ENCODE assay signal across 9 cellular contexts in the genomic region with DNA sequence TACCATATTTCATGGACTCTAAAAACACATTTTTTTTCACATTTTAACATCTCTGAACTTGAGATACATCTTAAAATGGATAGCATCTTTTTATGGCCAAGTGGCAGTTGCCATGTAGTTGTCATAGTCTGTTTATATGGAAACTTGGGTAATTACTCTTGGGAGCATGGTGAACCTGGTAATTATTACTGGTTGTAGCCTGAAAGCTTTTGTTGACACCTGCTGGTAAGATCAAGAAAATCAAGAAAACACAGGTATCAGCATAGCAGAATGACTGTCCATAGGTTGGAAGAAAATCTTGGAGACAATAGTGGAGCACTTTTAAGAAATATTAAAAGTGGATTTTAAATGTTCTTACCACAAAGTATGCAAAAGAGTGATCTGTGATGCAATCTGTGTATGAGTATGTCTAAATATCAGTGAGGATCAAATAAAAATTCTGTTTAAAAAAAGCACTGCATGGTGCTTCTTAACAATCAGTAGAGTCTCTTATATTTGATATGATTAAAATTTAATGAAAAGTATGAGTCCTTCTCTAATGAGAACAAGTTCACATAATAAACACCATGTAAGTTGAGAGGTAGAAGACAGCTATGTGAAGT. TPM values are rescaled to one million over a fixed set of nuclear protein-coding genes. Genes with fewer than 3 reads are reported as not detected.
DNase-seq lines count a peak whose midpoint lies in the region; ATAC-seq and TF ChIP-seq lines count a peak whose summit lies in the region.
"Had no signal": no experiment of that assay in that cellular context is flagged by ENCODE, and none has a peak within 500 bp of the region (broad histone marks: within the 10 kb centered on the region; RNA-seq: fewer than 3 reads in every experiment).

No MANE protein-coding gene starts in this region.

- no peak for TF ChIP-seq EP300 in tibial nerve (IDR thresholded peaks at IDR 0.05)

- dilution Hi-C loops in IMR-90 (cut with HindIII; ENCODE audit: low sequenced_read_pairs, unreplicated experiment): no loop called here

- H2BK120ac ChIP-seq in IMR-90 (ENCODE audit: low read depth, low read length) (no peak overlapping the region), neuronal stem cell (ENCODE audit: low read depth, low read length) (no peak overlapping the region)

- no peak overlapping the region for H3K56ac ChIP-seq in IMR-90 (ENCODE audit: extremely low read depth, insufficient read depth, low read length)

- H3K4ac ChIP-seq in IMR-90 (ENCODE audit: low read depth, low read length) (no peak overlapping the region), neuronal stem cell (ENCODE audit: low read length) (no peak overlapping the region)

- H3K4me2 ChIP-seq in IMR-90 (ENCODE audit: low read depth, low read length) (no peak overlapping the region), neuronal stem cell (ENCODE audit: insufficient read depth, low read length, poor library complexity, severe bottlenecking) (no peak overlapping the region)

- H2AFZ ChIP-seq in IMR-90 (replicated peaks; ENCODE audit: low read length, poor library complexity): no peak overlapping the region
- H2AFZ ChIP-seq in neuronal stem cell (ENCODE audit: low read length): no peak overlapping the region

- H3K27ac ChIP-seq in IMR-90 (ENCODE audit: insufficient read depth, low read length) (no peak overlapping the region), tibial nerve (no peak overlapping the region), neuronal stem cell (replicated peaks; ENCODE audit: low read length) (no peak overlapping the region)
- H3K27ac ChIP-seq: SJCRH30 had no signal

- TF ChIP-seq CTCF in GM10266 (IDR thresholded peaks at IDR 0.05; ENCODE audit: control insufficient read depth, insufficient read depth, low read depth, missing control alignments) (peak; percentile 54), IMR-90 (conservative IDR thresholded peaks at IDR 0.05; ENCODE audit: low read depth, low read length) (peak; percentile 29), tibial nerve (IDR thresholded peaks at IDR 0.05) (peak in 1 of 5 experiments; percentile 14), lower leg skin (IDR thresholded peaks at IDR 0.05) (no peak)

- intact Hi-C loops in IMR-90 (cut with micrococcal nuclease) (loop anchor here (1.0 kb wide), 1 partner anchor 201 kb away; no protein-coding TSS in a partner anchor), lower leg skin (cut with DNase I; ENCODE audit: low total_unique reads) (no loop called here)

- H3K18ac ChIP-seq in IMR-90 (ENCODE audit: low read depth, low read length): no peak overlapping the region
- no peak overlapping the region for H3K18ac ChIP-seq in neuronal stem cell (ENCODE audit: low read length)

- no peak overlapping the region for H4K5ac ChIP-seq in IMR-90 (ENCODE audit: low read depth, low read length)

- H3K23ac ChIP-seq in IMR-90 (ENCODE audit: low read depth, low read length) (no peak overlapping the region), neuronal stem cell (ENCODE audit: low read depth, low read length, poor library complexity) (no peak overlapping the region)

- DNase-seq in GM10266 (ENCODE audit: extremely low spot score): peak; percentile 5
- DNase-seq in IMR-90: peak; percentile 23
- DNase-seq in SK-N-DZ (ENCODE audit: low spot score): peak; percentile 24
- DNase-seq in kidney tubule cell (ENCODE audit: low spot score): peak; percentile 43
- DNase-seq in tibial nerve (ENCODE audit: low spot score in 2 of 2): no peak
- DNase-seq in lower leg skin (ENCODE audit: low spot score in 2 of 2): no peak
- DNase-seq in putamen (ENCODE audit: low spot score): no peak
- DNase-seq in neuronal stem cell (ENCODE audit: low spot score): no peak

- no peak overlapping the region for H2AK9ac ChIP-seq in IMR-90 (replicated peaks; ENCODE audit: low read depth, low read length, poor library complexity)

- H2BK15ac ChIP-seq in IMR-90 (ENCODE audit: low read depth, low read length) (no peak overlapping the region), neuronal stem cell (ENCODE audit: low read length) (no peak overlapping the region)

- TF ChIP-seq RAD21 in IMR-90 (IDR thresholded peaks at IDR 0.05; ENCODE audit: low read length): peak; percentile 52

- CTCF ChIA-PET in IMR-90 (lab: Yijun Ruan, JAX): interaction anchor here (0.5 to 1.4 kb wide), 4 partner anchors 17 to 403 kb away, joined by 3 read pairs; no protein-coding TSS in a partner anchor

- no peak overlapping the region for H2BK20ac ChIP-seq in IMR-90 (ENCODE audit: low read depth, low read length)

- H3K14ac ChIP-seq in IMR-90 (replicated peaks; ENCODE audit: low read depth, low read length) (no peak overlapping the region), neuronal stem cell (ENCODE audit: low read length) (no peak overlapping the region)

- in situ Hi-C loops in IMR-90 (cut with MboI; ENCODE audit: low sequenced_read_pairs): no loop called here

- H4K8ac ChIP-seq in IMR-90 (ENCODE audit: low read depth in 2 of 2, low read length in 2 of 2): no peak overlapping the region
- H4K8ac ChIP-seq in neuronal stem cell (ENCODE audit: low read depth, low read length): no peak overlapping the region

- H3K79me1 ChIP-seq in IMR-90 (ENCODE audit: low read depth in 1 of 2, low read length in 2 of 2) (peaks cover 0 to 15% of the 10 kb centered on the region in 2 experiments; a peak in 2 of 4 replicates), neuronal stem cell (ENCODE audit: low read depth, low read length) (no peaks in the 10 kb centered on the region)

- H4K20me1 ChIP-seq in IMR-90 (ENCODE audit: insufficient read depth, low read length): no peaks in the 10 kb centered on the region

- no peak overlapping the region for H2AK5ac ChIP-seq in IMR-90 (ENCODE audit: low read depth, low read length)
- no peak overlapping the region for H2AK5ac ChIP-seq in neuronal stem cell (ENCODE audit: low read depth, low read length)

- H3K9ac ChIP-seq in IMR-90 (ENCODE audit: low read depth, low read length) (no peak overlapping the region), neuronal stem cell (ENCODE audit: low read depth, low read length, poor library complexity) (no peak overlapping the region)

- ATAC-seq in IMR-90 (ENCODE audit: low read depth): 0 out of 2 replicates have a peak, but pooled peaks have one; percentile 40

- H2BK12ac ChIP-seq in neuronal stem cell (ENCODE audit: low read length): no peak overlapping the region

- no peak overlapping the region for H4K91ac ChIP-seq in IMR-90 (ENCODE audit: insufficient read depth, low read depth, low read length)
- H4K91ac ChIP-seq in neuronal stem cell (ENCODE audit: low read depth, low read length, poor library complexity): no peak overlapping the region

- peaks cover 2% of the 10 kb centered on the region for H3K4me1 ChIP-seq in IMR-90 (ENCODE audit: control insufficient read depth, insufficient read depth, low read length)
- H3K4me1 ChIP-seq in tibial nerve: peaks cover 0 to 3% (median 0%) of the 10 kb centered on the region in 4 donors
- H3K4me1 ChIP-seq in neuronal stem cell (ENCODE audit: control insufficient read depth in 2 of 2, insufficient read depth in 1 of 2, low read depth in 1 of 2, low read length in 2 of 2): peaks cover 1 to 7% of the 10 kb centered on the region in 2 donors
- H3K4me1 ChIP-seq: SJCRH30 had no signal

- peaks cover 6% of the 10 kb centered on the region for H3K9me1 ChIP-seq in IMR-90 (ENCODE audit: insufficient read depth, low read length)

- POLR2A ChIA-PET in IMR-90 (lab: Charles Lee; ENCODE audit: unreplicated experiment): no interaction called here

- no peak overlapping the region for H3K4me3 ChIP-seq in IMR-90 (ENCODE audit: insufficient read depth, low read depth, low read length)
- H3K4me3 ChIP-seq in tibial nerve: no peak overlapping the region
- no peak overlapping the region for H3K4me3 ChIP-seq in lower leg skin (ENCODE audit: low read depth, poor library complexity, severe bottlenecking)
- H3K4me3 ChIP-seq in neuronal stem cell (ENCODE audit: low read length in 2 of 2): no peak overlapping the region
- H3K4me3 ChIP-seq: SJCRH30 had no signal

- peaks cover 15% of the 10 kb centered on the region for H3K36me3 ChIP-seq in IMR-90 (ENCODE audit: control insufficient read depth, insufficient read depth, low read length)
- peaks cover 0 to 44% (median 0%) of the 10 kb centered on the region in 3 donors for H3K36me3 ChIP-seq in tibial nerve
- H3K36me3 ChIP-seq in neuronal stem cell (replicated peaks in 1 of 2; ENCODE audit: control insufficient read depth in 2 of 2, insufficient read depth in 2 of 2, low read length in 2 of 2): peaks cover 8 to 42% of the 10 kb centered on the region in 2 donors
- H3K36me3 ChIP-seq: SJCRH30 had no signal

- no peak for TF ChIP-seq POLR2A in IMR-90 (IDR thresholded peaks at IDR 0.05; ENCODE audit: low read depth, low read length)
- no peak for TF ChIP-seq POLR2A in tibial nerve (IDR thresholded peaks at IDR 0.05)
- no peak for TF ChIP-seq POLR2A in lower leg skin (IDR thresholded peaks at IDR 0.05)

- H3K9me3 ChIP-seq in IMR-90 (ENCODE audit: control insufficient read depth, insufficient read depth, low read length) (no peaks in the 10 kb centered on the region), tibial nerve (no peaks in the 10 kb centered on the region), neuronal stem cell (replicated peaks in 1 of 2; ENCODE audit: control insufficient read depth in 2 of 2, insufficient read depth in 1 of 2, low read depth in 1 of 2, low read length in 2 of 2) (no peaks in the 10 kb centered on the region)
- H3K9me3 ChIP-seq: SJCRH30 had no signal

- H2BK5ac ChIP-seq in IMR-90 (ENCODE audit: low read depth, low read length, poor library complexity, severe bottlenecking) (no peak overlapping the region), neuronal stem cell (ENCODE audit: low read length) (no peak overlapping the region)

- H3K27me3 ChIP-seq in IMR-90 (ENCODE audit: control insufficient read depth, insufficient read depth, low read length) (no peaks in the 10 kb centered on the region), tibial nerve (no peaks in the 10 kb centered on the region), neuronal stem cell (ENCODE audit: control insufficient read depth in 3 of 3, insufficient read depth in 3 of 3, low read depth in 1 of 3, low read length in 3 of 3) (no peaks in the 10 kb centered on the region)
- H3K27me3 ChIP-seq: SJCRH30 had no signal

- no TSS peak for BruUV-seq in IMR-90 (replicated peaks; lab: Mats Ljungman, UMichigan)

TF ChIP-seq in IMR-90, 13 proteins besides CTCF, POLR2A, EP300 and RAD21 (continues in another document):
- no peak for TF ChIP-seq RCOR1 (IDR thresholded peaks at IDR 0.05; ENCODE audit: insufficient replicate concordance, low read length)
- no peak for TF ChIP-seq CHD1 (IDR thresholded peaks at IDR 0.05; ENCODE audit: low read depth, low read length)
- TF ChIP-seq MAZ (IDR thresholded peaks at IDR 0.05; ENCODE audit: borderline replicate concordance, low read depth, low read length): no peak

RNA-seq across cellular contexts. Expression of gene TTC8, which starts 44.2 kb away (rescaled TPM):
- 48.0 and 48.9 TPM in 2 replicates for total RNA-seq in IMR-90 (2012; rRNA removed)
- 75.9 and 84.2 TPM in 2 replicates for polyA plus RNA-seq in IMR-90 (2012; rRNA removed)
- polyA plus RNA-seq in IMR-90 (2012; cell fraction: cytosol; rRNA removed): 21.1 and 38.5 TPM in 2 replicates
- 29.6 and 115 TPM in 2 replicates for polyA plus RNA-seq in IMR-90 (2012; cell fraction: nucleus; rRNA removed; ENCODE audit: low replicate concordance)
- polyA plus RNA-seq in SK-N-DZ (2014; cell fraction: cytosol; rRNA removed): 177 and 198 TPM in 2 replicates
- 210 and 228 TPM in 2 replicates for polyA plus RNA-seq in SK-N-DZ (2014; cell fraction: nucleus; rRNA removed)
- 10 to 100 TPM; 11.3 to 31.9 (median 19.6) TPM for total RNA-seq in tibial nerve
- 10 to 100 TPM; 11.6 to 18.6 (median 17.9) TPM for total RNA-seq in lower leg skin
- 18.3 TPM for polyA plus RNA-seq in neuronal stem cell (2013, experiment 1 of 2)
- polyA plus RNA-seq in neuronal stem cell (2013, experiment 2 of 2): 18.0 TPM

Comparison
In these comparisons a context has a peak if more than half of its experiments do, and no peak if none do; other contexts are left out.
1. DNase-seq: peak in GM10266 (single experiment), IMR-90 (single experiment), SK-N-DZ (single experiment) and kidney tubule cell (single experiment); none in tibial nerve (0 of 2), lower leg skin (0 of 2), putamen (single experiment) and neuronal stem cell (single experiment).
2. CTCF ChIP-seq: peak in GM10266 (single experiment) and IMR-90 (single experiment); none in lower leg skin (0 of 3).